ENCODE assay signal across 15 cellular contexts in the genomic region with DNA sequence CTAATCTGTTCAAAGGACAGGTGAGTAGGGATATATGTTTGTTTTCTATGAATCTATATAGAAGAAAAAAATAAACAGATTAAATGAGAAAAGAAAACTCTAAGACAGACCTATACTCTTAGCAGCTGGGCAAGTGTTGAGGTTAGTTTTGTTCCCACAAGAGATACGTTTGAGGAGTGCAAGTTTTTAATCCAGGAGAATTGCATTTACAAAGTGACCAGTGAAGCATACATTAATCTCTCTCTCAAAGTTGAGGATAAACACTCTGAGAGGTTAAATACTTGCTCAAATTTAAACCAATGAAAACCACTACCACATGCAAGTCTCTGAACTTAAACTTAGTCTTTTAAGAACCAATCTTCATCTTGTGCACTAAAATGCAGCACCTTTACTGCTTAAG.
"Had no signal": no experiment of that assay in that cellular context is flagged by ENCODE, and none has a peak within 500 bp of the region (broad histone marks: within the 10 kb centered on the region; RNA-seq: fewer than 3 reads in every experiment).

No MANE protein-coding gene starts in this region.

- H3K4me1 Mint-ChIP-seq: activated naive CD4-positive, alpha-beta T cell treated with anti-CD3 and anti-CD28 coated beads, Interleukin-2, amount 50 U/mL, for 24 hours; nephron progenitor cell; T-helper 17 cell had no signal

- H3K9me3 ChIP-seq: esophagus squamous epithelium, tibial artery, vagina had no signal

- DNase-seq: activated CD4-positive, alpha-beta T cell treated with anti-CD3 and anti-CD28 coated beads, Interleukin-2, amount 50 U/mL, for 1 hour; activated CD4-positive, CD25-positive, alpha-beta regulatory T cell; activated effector memory CD4-positive, alpha-beta T cell treated with Interleukin-2 at 50 U/mL for 16 hours; activated T-cell treated with anti-CD3 and anti-CD28 coated beads, Interleukin-2, amount 50 U/mL, for 24 hours; dorsolateral prefrontal cortex; esophagus squamous epithelium; glutamatergic neuron; nephron progenitor cell; small intestine; T-helper 17 cell; tibial artery had no signal

- H3K27ac Mint-ChIP-seq: activated naive CD4-positive, alpha-beta T cell treated with anti-CD3 and anti-CD28 coated beads, Interleukin-2, amount 50 U/mL, for 24 hours; activated T-cell treated with anti-CD3 and anti-CD28 coated beads, Interleukin-2, amount 50 U/mL, for 24 hours; nephron progenitor cell; T-helper 17 cell had no signal

- H3K4me3 ChIP-seq: dorsolateral prefrontal cortex, esophagus squamous epithelium, tibial artery, vagina had no signal

- H3K36me3 ChIP-seq: esophagus squamous epithelium, tibial artery, vagina had no signal

- H3K27me3 ChIP-seq: dorsolateral prefrontal cortex, esophagus squamous epithelium, tibial artery, vagina had no signal

- FAIRE-seq: bronchial epithelial cell, islet of Langerhans, small intestine had no signal

- H3K4me1 ChIP-seq: esophagus squamous epithelium, vagina had no signal

- H3K9me3 Mint-ChIP-seq: activated T-cell treated with anti-CD3 and anti-CD28 coated beads, Interleukin-2, amount 50 U/mL, for 24 hours; nephron progenitor cell had no signal

- ATAC-seq: T-helper 17 cell had no signal

- H3K27ac ChIP-seq: dorsolateral prefrontal cortex, esophagus squamous epithelium, tibial artery, vagina had no signal

- H3K36me3 Mint-ChIP-seq: activated naive CD4-positive, alpha-beta T cell treated with anti-CD3 and anti-CD28 coated beads, Interleukin-2, amount 50 U/mL, for 24 hours had no signal

- H3K27me3 Mint-ChIP-seq: activated naive CD4-positive, alpha-beta T cell treated with anti-CD3 and anti-CD28 coated beads, Interleukin-2, amount 50 U/mL, for 24 hours; activated T-cell treated with anti-CD3 and anti-CD28 coated beads, Interleukin-2, amount 50 U/mL, for 24 hours; T-helper 17 cell had no signal

- H3K4me3 Mint-ChIP-seq: activated naive CD4-positive, alpha-beta T cell treated with anti-CD3 and anti-CD28 coated beads, Interleukin-2, amount 50 U/mL, for 24 hours; activated T-cell treated with anti-CD3 and anti-CD28 coated beads, Interleukin-2, amount 50 U/mL, for 24 hours; nephron progenitor cell; T-helper 17 cell had no signal
